Comparison of ENCODE assay signal across 2 cellular contexts in genomic region chr16:64982581-64982980, GRCh38.
TF ChIP-seq lines count a peak whose summit lies in the region.

No MANE protein-coding gene starts in this region.

TF ChIP-seq in IMR-90, 13 proteins besides CTCF, POLR2A, EP300 and RAD21 (continued from another document):
- TF ChIP-seq USF2 (IDR thresholded peaks at IDR 0.05; ENCODE audit: low read depth, low read length) (no peak), SMC3 (IDR thresholded peaks at IDR 0.05; ENCODE audit: low read depth, low read length) (no peak), FOS (IDR thresholded peaks at IDR 0.05; ENCODE audit: low read depth, low read length) (no peak), MAZ (IDR thresholded peaks at IDR 0.05; ENCODE audit: borderline replicate concordance, low read depth, low read length) (no peak)

TF ChIP-seq in GM12878, 131 proteins besides CTCF, POLR2A, EP300 and RAD21 (continued from another document):
- TF ChIP-seq ZNF592 (IDR thresholded peaks at IDR 0.05) (no peak), PRDM15 (CRISPR knock-in tag; IDR thresholded peaks at IDR 0.05) (no peak), RB1 (IDR thresholded peaks at IDR 0.05; ENCODE audit: borderline replicate concordance) (no peak), STAT3 (IDR thresholded peaks at IDR 0.05; ENCODE audit: low read depth, low read length) (no peak), ZNF24 (IDR thresholded peaks at IDR 0.05) (no peak), SKIL (IDR thresholded peaks at IDR 0.05; ENCODE audit: low read depth, poor library complexity, severe bottlenecking) (no peak), FOXK2 (IDR thresholded peaks at IDR 0.05) (no peak), JUNB (IDR thresholded peaks at IDR 0.05) (no peak), SPI1 (IDR thresholded peaks at IDR 0.05; ENCODE audit: borderline replicate concordance, insufficient read depth, low read depth, low read length) (no peak), TCF7 (IDR thresholded peaks at IDR 0.05; ENCODE audit: borderline replicate concordance) (no peak), CHD1 (IDR thresholded peaks at IDR 0.05; ENCODE audit: low read depth, low read length) (no peak), ZNF687 (IDR thresholded peaks at IDR 0.05) (no peak), ESRRA (IDR thresholded peaks at IDR 0.05; ENCODE audit: low read length) (no peak), CBX3 (IDR thresholded peaks at IDR 0.05; ENCODE audit: borderline replicate concordance, low read depth) (no peak)
